Comparison of ENCODE assay signal across 1 cellular context in genomic region chr1:201353186-201353940, GRCh38.
TF ChIP-seq lines count a peak whose summit lies in the region.

No MANE protein-coding gene starts in this region.

TF ChIP-seq in HepG2, 621 proteins besides CTCF, POLR2A, EP300 and RAD21:
- TF ChIP-seq MYNN (CRISPR knock-in tag; IDR thresholded peaks at IDR 0.05; ENCODE audit: low read depth), result no peak
- no peak for TF ChIP-seq TCF7 (IDR thresholded peaks at IDR 0.05; ENCODE audit: low read depth)
- TF ChIP-seq, protein P1, sequence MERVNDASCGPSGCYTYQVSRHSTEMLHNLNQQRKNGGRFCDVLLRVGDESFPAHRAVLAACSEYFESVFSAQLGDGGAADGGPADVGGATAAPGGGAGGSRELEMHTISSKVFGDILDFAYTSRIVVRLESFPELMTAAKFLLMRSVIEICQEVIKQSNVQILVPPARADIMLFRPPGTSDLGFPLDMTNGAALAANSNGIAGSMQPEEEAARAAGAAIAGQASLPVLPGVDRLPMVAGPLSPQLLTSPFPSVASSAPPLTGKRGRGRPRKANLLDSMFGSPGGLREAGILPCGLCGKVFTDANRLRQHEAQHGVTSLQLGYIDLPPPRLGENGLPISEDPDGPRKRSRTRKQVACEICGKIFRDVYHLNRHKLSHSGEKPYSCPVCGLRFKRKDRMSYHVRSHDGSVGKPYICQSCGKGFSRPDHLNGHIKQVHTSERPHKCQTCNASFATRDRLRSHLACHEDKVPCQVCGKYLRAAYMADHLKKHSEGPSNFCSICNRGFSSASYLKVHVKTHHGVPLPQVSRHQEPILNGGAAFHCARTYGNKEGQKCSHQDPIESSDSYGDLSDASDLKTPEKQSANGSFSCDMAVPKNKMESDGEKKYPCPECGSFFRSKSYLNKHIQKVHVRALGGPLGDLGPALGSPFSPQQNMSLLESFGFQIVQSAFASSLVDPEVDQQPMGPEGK (CRISPR knock-in tag; IDR thresholded peaks at IDR 0.05), result no peak
- TF ChIP-seq MAF1 (CRISPR knock-in tag; IDR thresholded peaks at IDR 0.05; ENCODE audit: borderline replicate concordance), result no peak
